8 cellular contexts compared by ENCODE assay signal in the genomic region with DNA sequence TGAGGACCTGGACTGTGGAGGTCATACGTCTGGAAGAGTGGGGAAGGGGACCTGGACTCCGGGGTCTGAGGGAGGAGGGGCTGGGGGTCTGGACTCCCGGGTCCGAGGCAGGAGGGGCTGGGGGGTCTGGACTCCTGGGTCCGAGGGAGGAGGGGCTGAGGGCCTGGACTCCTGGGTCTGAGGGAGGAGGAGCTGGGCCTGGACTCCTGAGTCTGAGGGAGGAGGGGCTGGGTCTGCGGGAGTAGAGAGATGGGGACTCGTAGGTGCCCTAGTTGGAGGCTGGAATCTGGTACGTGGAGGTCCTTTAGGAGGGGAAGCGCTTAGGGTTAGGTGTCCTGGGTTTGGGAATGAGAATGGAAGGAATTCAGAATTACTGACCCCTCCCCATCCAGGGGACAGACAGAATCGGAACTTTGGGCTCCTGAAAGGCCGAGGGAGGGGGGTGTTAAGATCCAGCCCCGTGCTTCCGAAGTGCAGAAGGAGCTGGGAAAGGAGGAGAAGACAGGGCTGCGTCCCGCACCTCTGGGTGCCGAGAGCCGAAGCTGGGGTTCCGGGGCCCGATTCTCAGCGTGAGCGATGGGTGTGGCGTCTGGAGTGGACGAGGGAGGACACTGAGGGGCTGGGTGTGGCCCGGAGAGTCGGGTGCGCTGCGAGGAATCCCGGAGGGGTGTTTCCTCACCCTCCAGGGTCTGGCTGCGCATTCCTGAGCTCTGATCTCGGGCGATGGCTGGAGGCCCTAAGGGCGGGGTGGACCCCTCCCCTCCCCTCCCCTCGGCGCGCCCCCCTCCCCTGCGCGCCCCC. TPM values are rescaled to one million over a fixed set of nuclear protein-coding genes. Genes with fewer than 3 reads are reported as not detected.
A peak's percentile ranks its signal among the peaks of the same experiment; 100 is the strongest.
DNase-seq lines count a peak whose midpoint lies in the region; ATAC-seq, FAIRE-seq and TF ChIP-seq lines count a peak whose summit lies in the region.

No MANE protein-coding gene starts in this region.

- TF ChIP-seq RAD21 in K562 (CRISPR knock-in tag; conservative IDR thresholded peaks at IDR 0.05 in 1 of 2, IDR thresholded peaks at IDR 0.05 in 1 of 2): no peak

- peak; percentile 24 for ATAC-seq in K562

- H4K20me1 ChIP-seq in K562 (replicated peaks; ENCODE audit: control insufficient read depth, insufficient read depth, low read length): 0 out of 2 replicates have a peak, but pooled peaks cover 5% of the 10 kb centered on the region

- TF ChIP-seq POLR2A in GM12891 (IDR thresholded peaks at IDR 0.05; ENCODE audit: low read depth, low read length): no peak
- no peak for TF ChIP-seq POLR2A in K562 (conservative IDR thresholded peaks at IDR 0.05)

- peaks cover 15% of the 10 kb centered on the region; the same call in 2 of the 3 replicates for H3K36me3 ChIP-seq in K562 (ENCODE audit: control insufficient read depth, insufficient read depth, low read length)

- peak overlapping the region; percentile 89 for H3K4me2 ChIP-seq in K562 (ENCODE audit: insufficient read depth, low read length)

- H3K4me3 ChIP-seq in K562 (peak overlapping the region; percentile 78), iPS-18c (ENCODE audit: insufficient read depth, low read depth, low read length) (peak overlapping the region; percentile 81), skeletal muscle cell (ENCODE audit: low read depth, low read length) (peak overlapping the region; percentile 80)

- no peak for TF ChIP-seq EP300 in K562 (IDR thresholded peaks at IDR 0.05; ENCODE audit: low read length)

- H2AFZ ChIP-seq in K562 (ENCODE audit: low read depth, low read length): peak overlapping the region; percentile 72

- in situ Hi-C loops in K562 (cut with MboI): no loop called here

- peaks cover 44% of the 10 kb centered on the region for H3K79me2 ChIP-seq in K562 (ENCODE audit: control insufficient read depth, insufficient read depth, low read length)

- CTCF ChIA-PET in K562 (lab: Yijun Ruan, JAX; ENCODE audit: low intra/inter-chr PET ratio): no interaction called here
- CTCF ChIA-PET in GM10248 (lab: Yijun Ruan, JAX): interaction anchor here (0.7 to 1.0 kb wide), 2 partner anchors 15 to 161 kb away, joined by 3 to 6 read pairs; no protein-coding TSS in a partner anchor

- H3K9me3 ChIP-seq in K562 (replicated peaks; ENCODE audit: control insufficient read depth, insufficient read depth, low read depth, low read length) (no peaks in the 10 kb centered on the region), iPS-18c (ENCODE audit: control insufficient read depth, insufficient read depth, low read length) (peaks cover 2% of the 10 kb centered on the region)

- peak overlapping the region; percentile 85 to 97 for H3K9ac ChIP-seq in K562 (ENCODE audit: insufficient read depth in 1 of 2, low read depth in 2 of 2, low read length in 2 of 2)

- 3% methylated on average over 19 of the region's 37 CpGs for WGBS in K562 (ENCODE audit: insufficient coverage, low coverage, missing lambda C conversion rate)

- FAIRE-seq in GM12891 (lab: Jason Lieb, UNC) (no peak), RCC 7860 (lab: Jason Lieb, UNC) (no peak), K562 (lab: Jason Lieb, UNC) (peak; percentile 58)

- peak overlapping the region; percentile 99 for H3K27ac ChIP-seq in K562 (ENCODE audit: extremely low read depth, low read depth, low read length)

- intact Hi-C loops in K562 (cut with micrococcal nuclease): no loop called here

- H3K9me1 ChIP-seq in K562 (ENCODE audit: control insufficient read depth, insufficient read depth, low read length): peaks cover 4% of the 10 kb centered on the region

- no TSS peak for BruUV-seq in K562 (replicated peaks; lab: Mats Ljungman, UMichigan)

- POLR2A ChIA-PET in K562 (lab: Yijun Ruan, JAX) (interaction anchor here (0.5 to 2.6 kb wide), 10 partner anchors 9 to 668 kb away, joined by 3 to 27 read pairs (median 3); no protein-coding TSS in a partner anchor), GM10248 (lab: Yijun Ruan, JAX) (interaction anchor here (0.5 to 2.1 kb wide), 4 partner anchors 9 to 269 kb away, joined by 5 to 9 read pairs (median 6); partner anchors contain the start of gene CNOT3)

- TF ChIP-seq CTCF in K562 (IDR thresholded peaks at IDR 0.05 in 2 of 3, conservative IDR thresholded peaks at IDR 0.05 in 1 of 3; ENCODE audit: insufficient read depth in 2 of 3, low read depth in 1 of 3, low read length in 3 of 3) (no peak), GM10248 (IDR thresholded peaks at IDR 0.05; ENCODE audit: control extremely low read depth, extremely low read depth, low read depth, missing control alignments) (no peak)

- peaks cover 27 to 55% of the 10 kb centered on the region in 2 experiments; a peak in 4 of 5 replicates for H3K4me1 ChIP-seq in K562 (replicated peaks in 1 of 2; ENCODE audit: control insufficient read depth in 2 of 2, insufficient read depth in 2 of 2, low read length in 2 of 2)

- DNase-seq in GM12891 (ENCODE audit: insufficient read length, low spot score) (peak; percentile 23), RCC 7860 (ENCODE audit: low spot score) (peak; percentile 53), K562 (ENCODE audit: extremely low read depth in 1 of 4, low spot score in 3 of 4) (peak; percentile 50 to 66 (median 58)), skeletal muscle cell (ENCODE audit: low read depth) (no peak), NCI-H345 treated with DMSO at 0.1 percent for 48 hours (lab: John Stamatoyannopoulos, UW; ENCODE audit: unreplicated experiment) (no peak), NCI-H2081 treated with DMSO at 0.1 percent for 48 hours (lab: John Stamatoyannopoulos, UW) (no peak), GM10248 (ENCODE audit: extremely low spot score) (no peak)

- H3K27me3 ChIP-seq in K562 (ENCODE audit: control insufficient read depth in 2 of 2, insufficient read depth in 2 of 2, low read length in 2 of 2): peaks cover 0 to 7% of the 10 kb centered on the region in 2 experiments; a peak in 1 of 5 replicates

RNA-seq across cellular contexts. Expression of gene MYADM, which starts 0.6 kb away (rescaled TPM):
- 0.08 TPM for polyA plus RNA-seq in GM12891 (2012; ENCODE audit: low read depth, missing spikeins)
- 19.5 and 22.5 TPM in 2 replicates for total RNA-seq in K562 (2011; cell fraction: chromatin; rRNA removed; ENCODE audit: low replicate concordance)
- total RNA-seq in K562 (2011; cell fraction: nucleolus; rRNA removed): 18.0 and 24.3 TPM in 2 replicates
- 33.9 and 53.6 TPM in 2 replicates for total RNA-seq in K562 (2011; cell fraction: nucleoplasm; rRNA removed)
- 4.5 and 14.4 TPM in 2 replicates for total RNA-seq in K562 (2014; rRNA removed)
- total RNA-seq in K562 (2014; rRNA removed; fragmentation: Illumina TruSeq; extraction: Trizol): 6.7 and 7.1 TPM in 2 replicates
- 14.4 and 16.0 TPM in 2 replicates for total RNA-seq in K562 (2015; rRNA removed; fragmentation: Illumina TruSeq; extraction: Trizol)
- 65.5 and 70.3 TPM in 2 replicates for total RNA-seq in K562 (2021)
- 5.6 and 17.2 TPM in 2 replicates for polyA plus RNA-seq in K562 (2011; rRNA removed)
- polyA plus RNA-seq in K562 (2011; cell fraction: cytosol; rRNA removed): 20.7 and 50.3 TPM in 2 replicates
- polyA plus RNA-seq in K562 (2011; cell fraction: nucleus; rRNA removed): 12.1 and 19.9 TPM in 2 replicates
- 35.3 and 47.6 TPM in 2 replicates for polyA plus RNA-seq in K562 (2012)
- 26.1 and 44.1 TPM in 2 replicates for polyA plus RNA-seq in K562 (2014; fragmentation: Illumina TruSeq; extraction: Trizol)
- 10 to 100 TPM; 10.4 to 24.8 TPM for polyA plus RNA-seq in K562 (2014; fragmentation: Nextera tagmentation; extraction: Ambion mirVana)
- 18.5 and 19.5 TPM in 2 replicates for polyA plus RNA-seq in K562 (2014; rRNA removed)
- polyA minus RNA-seq in K562 (2011; rRNA and poly(A)+ RNA removed): 5.0 and 5.5 TPM in 2 replicates
- polyA minus RNA-seq in K562 (2011; cell fraction: cytosol; rRNA and poly(A)+ RNA removed): 24.6 and 31.3 TPM in 2 replicates
- 3.1 and 4.2 TPM in 2 replicates for polyA minus RNA-seq in K562 (2011; cell fraction: nucleus; rRNA and poly(A)+ RNA removed)

RNA-seq across cellular contexts. Expression of gene PRKCG, which starts 13.7 kb away (rescaled TPM):
- not detected for polyA plus RNA-seq in GM12891 (2012; ENCODE audit: low read depth, missing spikeins)
- total RNA-seq in K562 (2011; cell fraction: chromatin; rRNA removed; ENCODE audit: low replicate concordance): 0.12 and 0.32 TPM in 2 replicates
- total RNA-seq in K562 (2011; cell fraction: nucleolus; rRNA removed): not detected in 2 replicates
- total RNA-seq in K562 (2011; cell fraction: nucleoplasm; rRNA removed): 0.23 TPM in 1 of 2 replicates, not detected in the other
- total RNA-seq in K562 (2014; rRNA removed): not detected in 2 replicates
- not detected in 2 replicates for total RNA-seq in K562 (2014; rRNA removed; fragmentation: Illumina TruSeq; extraction: Trizol)
- not detected in 2 replicates for total RNA-seq in K562 (2015; rRNA removed; fragmentation: Illumina TruSeq; extraction: Trizol)
- total RNA-seq in K562 (2021): 0.09 TPM in 1 of 2 replicates, not detected in the other
- polyA plus RNA-seq in K562 (2011; rRNA removed): 0.04 TPM in 1 of 2 replicates, not detected in the other
- polyA plus RNA-seq in K562 (2011; cell fraction: cytosol; rRNA removed): not detected in 2 replicates
- polyA plus RNA-seq in K562 (2011; cell fraction: nucleus; rRNA removed): 0.06 and 0.20 TPM in 2 replicates
- 0.08 TPM in 2 replicates for polyA plus RNA-seq in K562 (2012)
- polyA plus RNA-seq in K562 (2014; fragmentation: Illumina TruSeq; extraction: Trizol): not detected in 2 replicates
- not detected for polyA plus RNA-seq in K562 (2014; fragmentation: Nextera tagmentation; extraction: Ambion mirVana)
- not detected in 2 replicates for polyA plus RNA-seq in K562 (2014; rRNA removed)
- polyA minus RNA-seq in K562 (2011; rRNA and poly(A)+ RNA removed): not detected in 2 replicates
- not detected in 2 replicates for polyA minus RNA-seq in K562 (2011; cell fraction: cytosol; rRNA and poly(A)+ RNA removed)
- 0.13 TPM in 1 of 2 replicates, not detected in the other for polyA minus RNA-seq in K562 (2011; cell fraction: nucleus; rRNA and poly(A)+ RNA removed)

RNA-seq across cellular contexts. Expression of gene CACNG7, which starts 40.8 kb away (rescaled TPM):
- not detected for polyA plus RNA-seq in GM12891 (2012; ENCODE audit: low read depth, missing spikeins)
- total RNA-seq in K562 (2011; cell fraction: chromatin; rRNA removed; ENCODE audit: low replicate concordance): not detected in 2 replicates
- not detected in 2 replicates for total RNA-seq in K562 (2011; cell fraction: nucleolus; rRNA removed)
- total RNA-seq in K562 (2011; cell fraction: nucleoplasm; rRNA removed): not detected in 2 replicates
- total RNA-seq in K562 (2014; rRNA removed) (not detected in 2 replicates), K562 (2014; rRNA removed; fragmentation: Illumina TruSeq; extraction: Trizol) (not detected in 2 replicates), K562 (2015; rRNA removed; fragmentation: Illumina TruSeq; extraction: Trizol) (not detected in 2 replicates), K562 (2021) (not detected in 2 replicates)
- polyA plus RNA-seq in K562 (2011; rRNA removed) (not detected in 2 replicates), K562 (2014; fragmentation: Illumina TruSeq; extraction: Trizol) (not detected in 2 replicates), K562 (2014; fragmentation: Nextera tagmentation; extraction: Ambion mirVana) (not detected), K562 (2014; rRNA removed) (not detected in 2 replicates)
- not detected in 2 replicates for polyA plus RNA-seq in K562 (2011; cell fraction: cytosol; rRNA removed)
- polyA plus RNA-seq in K562 (2011; cell fraction: nucleus; rRNA removed): not detected in 2 replicates
- polyA plus RNA-seq in K562 (2012): not detected in 2 replicates
- not detected in 2 replicates for polyA minus RNA-seq in K562 (2011; rRNA and poly(A)+ RNA removed)
- not detected in 2 replicates for polyA minus RNA-seq in K562 (2011; cell fraction: cytosol; rRNA and poly(A)+ RNA removed)
- polyA minus RNA-seq in K562 (2011; cell fraction: nucleus; rRNA and poly(A)+ RNA removed): not detected in 2 replicates

RNA-seq across cellular contexts. Expression of gene NLRP12, which starts 44.2 kb away (rescaled TPM):
- not detected for polyA plus RNA-seq in GM12891 (2012; ENCODE audit: low read depth, missing spikeins)
- not detected in 2 replicates for total RNA-seq in K562 (2011; cell fraction: chromatin; rRNA removed; ENCODE audit: low replicate concordance)
- not detected in 2 replicates for total RNA-seq in K562 (2011; cell fraction: nucleolus; rRNA removed)
- not detected in 2 replicates for total RNA-seq in K562 (2011; cell fraction: nucleoplasm; rRNA removed)
- total RNA-seq in K562 (2014; rRNA removed) (not detected in 2 replicates), K562 (2014; rRNA removed; fragmentation: Illumina TruSeq; extraction: Trizol) (not detected in 2 replicates), K562 (2015; rRNA removed; fragmentation: Illumina TruSeq; extraction: Trizol) (not detected in 2 replicates), K562 (2021) (0.04 TPM in 1 of 2 replicates, not detected in the other)
- polyA plus RNA-seq in K562 (2011; rRNA removed) (not detected in 2 replicates), K562 (2014; fragmentation: Illumina TruSeq; extraction: Trizol) (not detected in 2 replicates), K562 (2014; fragmentation: Nextera tagmentation; extraction: Ambion mirVana) (not detected), K562 (2014; rRNA removed) (0.03 TPM in 1 of 2 replicates, not detected in the other)
- not detected in 2 replicates for polyA plus RNA-seq in K562 (2011; cell fraction: cytosol; rRNA removed)
- 0.03 TPM in 1 of 2 replicates, not detected in the other for polyA plus RNA-seq in K562 (2011; cell fraction: nucleus; rRNA removed)
- polyA plus RNA-seq in K562 (2012): 0.03 and 0.28 TPM in 2 replicates
- polyA minus RNA-seq in K562 (2011; rRNA and poly(A)+ RNA removed): not detected in 2 replicates
- polyA minus RNA-seq in K562 (2011; cell fraction: cytosol; rRNA and poly(A)+ RNA removed): not detected in 2 replicates
- polyA minus RNA-seq in K562 (2011; cell fraction: nucleus; rRNA and poly(A)+ RNA removed): not detected in 2 replicates

Comparison
In these comparisons a context has a peak if more than half of its experiments do, and no peak if none do; other contexts are left out.
1. DNase-seq: peak in GM12891 (single experiment), RCC 7860 (single experiment) and K562 (4 of 4); none in skeletal muscle cell (single experiment), NCI-H345 treated with DMSO at 0.1 percent for 48 hours (single experiment), NCI-H2081 treated with DMSO at 0.1 percent for 48 hours (single experiment) and GM10248 (single experiment).
2. Peak in every context shown above with its lines, with median percentiles within 50 percentile points of each other: H3K4me3 ChIP-seq.